27 cellular contexts compared by ENCODE assay signal in genomic region chr7:1850976-1851571, GRCh38.
DNase-seq lines count a peak whose midpoint lies in the region; ATAC-seq and TF ChIP-seq lines count a peak whose summit lies in the region.
"Had no signal": no experiment of that assay in that cellular context is flagged by ENCODE, and none has a peak within 500 bp of the region (broad histone marks: within the 10 kb centered on the region; RNA-seq: fewer than 3 reads in every experiment).

No MANE protein-coding gene starts in this region.

- no peak overlapping the region for H3K9ac ChIP-seq in endodermal cell (ENCODE audit: extremely low read depth, low read length, poor library complexity, severe bottlenecking)

- ATAC-seq in activated CD4-positive, alpha-beta T cell treated with anti-CD3 and anti-CD28 coated beads for 36 hours, result no peak
- peak in 1 of 2 donors; percentile 8 for ATAC-seq in lower lobe of right lung
- ATAC-seq: HCT116, Panc1 had no signal

- H3K4me1 ChIP-seq in endodermal cell (ENCODE audit: control insufficient read depth, insufficient read depth, low read length), result peaks cover 4% of the 10 kb centered on the region
- H3K4me1 ChIP-seq in lower lobe of right lung, result no peaks in the 10 kb centered on the region
- no peaks in the 10 kb centered on the region for H3K4me1 ChIP-seq in suprapubic skin
- no peaks in the 10 kb centered on the region for H3K4me1 ChIP-seq in uterus
- H3K4me1 ChIP-seq: heart right ventricle, prostate gland, transverse colon had no signal

- H3K27me3 ChIP-seq in endodermal cell (ENCODE audit: control insufficient read depth, insufficient read depth, low read length, poor library complexity, severe bottlenecking) (no peaks in the 10 kb centered on the region), lower lobe of right lung (ENCODE audit: low read depth) (no peaks in the 10 kb centered on the region), suprapubic skin (no peaks in the 10 kb centered on the region), uterus (no peaks in the 10 kb centered on the region)
- H3K27me3 ChIP-seq: heart right ventricle, transverse colon had no signal

- POLR2A ChIA-PET in activated CD4-positive, alpha-beta T cell treated with anti-CD3 and anti-CD28 coated beads for 36 hours (lab: Charles Lee), result no interaction called here
- POLR2A ChIA-PET in GM10248 (lab: Yijun Ruan, JAX), result no interaction called here

- H3K36me3 ChIP-seq in endodermal cell (ENCODE audit: control insufficient read depth, insufficient read depth, low read length), result no peaks in the 10 kb centered on the region
- no peaks in the 10 kb centered on the region for H3K36me3 ChIP-seq in lower lobe of right lung
- H3K36me3 ChIP-seq in suprapubic skin, result peaks cover 5% of the 10 kb centered on the region
- no peaks in the 10 kb centered on the region for H3K36me3 ChIP-seq in uterus
- H3K36me3 ChIP-seq: heart right ventricle, prostate gland, transverse colon had no signal

- H3K4me3 Mint-ChIP-seq in activated CD4-positive, alpha-beta T cell treated with anti-CD3 and anti-CD28 coated beads for 36 hours, result no peak overlapping the region
- no peak overlapping the region for H3K4me3 Mint-ChIP-seq in endodermal cell
- H3K4me3 Mint-ChIP-seq: immature natural killer cell; naive B cell; stimulated activated naive CD8-positive, alpha-beta T cell treated with anti-CD3 and anti-CD28 coated beads, Interleukin-15, Interleukin-2, amounts not matched to agents 100 ng/mL and 50 ng/mL, for 24 hours had no signal

- no peak for TF ChIP-seq EP300 in suprapubic skin (IDR thresholded peaks at IDR 0.05)

- CTCF ChIA-PET in activated CD4-positive, alpha-beta T cell treated with anti-CD3 and anti-CD28 coated beads for 36 hours (lab: Charles Lee), result interaction anchor here (0.7 kb wide), 1 partner anchor 92 kb away, joined by 3 read pairs; no protein-coding TSS in a partner anchor
- CTCF ChIA-PET in GM10248 (lab: Yijun Ruan, JAX), result interaction anchor here (1.4 kb wide), 1 partner anchor 9 kb away, joined by 3 read pairs; no protein-coding TSS in a partner anchor

- intact Hi-C loops in activated CD4-positive, alpha-beta T cell treated with anti-CD3 and anti-CD28 coated beads for 36 hours (cut with DNase I, micrococcal nuclease), result no loop called here
- intact Hi-C loops in lower lobe of right lung (cut with DNase I) (no loop called here), uterus (cut with DNase I; ENCODE audit: low total_unique reads) (no loop called here)

- H3K36me3 Mint-ChIP-seq in activated CD4-positive, alpha-beta T cell treated with anti-CD3 and anti-CD28 coated beads for 36 hours (ENCODE audit: low read depth), result peaks cover 2% of the 10 kb centered on the region
- H3K36me3 Mint-ChIP-seq in endodermal cell (ENCODE audit: low read depth), result no peaks in the 10 kb centered on the region

- peaks cover 17% of the 10 kb centered on the region for H3K4me1 Mint-ChIP-seq in activated CD4-positive, alpha-beta T cell treated with anti-CD3 and anti-CD28 coated beads for 36 hours
- peaks cover 6% of the 10 kb centered on the region for H3K4me1 Mint-ChIP-seq in endodermal cell

- WGBS in endodermal cell (ENCODE audit: insufficient coverage in 1 of 2, insufficient read length in 1 of 2), 2 experiments, result 94 to 96% methylated on average over 19 to 31 of the region's 31 CpGs
- 90% methylated on average over 19 of the region's 31 CpGs for WGBS in suprapubic skin

- H3K27me3 Mint-ChIP-seq in activated CD4-positive, alpha-beta T cell treated with anti-CD3 and anti-CD28 coated beads for 36 hours, result no peaks in the 10 kb centered on the region
- H3K27me3 Mint-ChIP-seq in endodermal cell (ENCODE audit: insufficient read depth), result no peaks in the 10 kb centered on the region
- H3K27me3 Mint-ChIP-seq: naive B cell; stimulated activated naive CD8-positive, alpha-beta T cell treated with anti-CD3 and anti-CD28 coated beads, Interleukin-15, Interleukin-2, amounts not matched to agents 100 ng/mL and 50 ng/mL, for 24 hours had no signal

- H3K9me3 Mint-ChIP-seq in activated CD4-positive, alpha-beta T cell treated with anti-CD3 and anti-CD28 coated beads for 36 hours (ENCODE audit: low read depth), result no peaks in the 10 kb centered on the region
- no peaks in the 10 kb centered on the region for H3K9me3 Mint-ChIP-seq in endodermal cell
- H3K9me3 Mint-ChIP-seq: activated T-helper 2 cell treated with anti-CD3 and anti-CD28 coated beads, Interferon-gamma antibody, Interleukin-2, Interleukin-4, amounts not matched to agents 10 μg/mL and 5 μg/mL and 100 μg/mL, durations not matched to agents 14 hours and 24 hours and 36 hours; immature natural killer cell; naive B cell; stimulated activated naive CD8-positive, alpha-beta T cell treated with anti-CD3 and anti-CD28 coated beads, Interleukin-15, Interleukin-2, amounts not matched to agents 100 ng/mL and 50 ng/mL, for 24 hours had no signal

- TF ChIP-seq CTCF in endodermal cell (conservative IDR thresholded peaks at IDR 0.05) (no peak), lower lobe of right lung (IDR thresholded peaks at IDR 0.05) (no peak), suprapubic skin (IDR thresholded peaks at IDR 0.05) (no peak), GM10248 (IDR thresholded peaks at IDR 0.05; ENCODE audit: control extremely low read depth, extremely low read depth, low read depth, missing control alignments) (no peak), uterus (IDR thresholded peaks at IDR 0.05) (no peak)

- DNase-seq in activated CD4-positive, alpha-beta T cell treated with anti-CD3 and anti-CD28 coated beads for 36 hours, result peak; percentile 2
- DNase-seq in activated CD4-positive, alpha-beta T cell treated with anti-CD3 and anti-CD28 coated beads for 48 hours, result no peak
- DNase-seq in endodermal cell (peak; percentile 42), lower lobe of right lung (peak; percentile 42), suprapubic skin (ENCODE audit: low spot score in 2 of 2) (peak; percentile 60 to 75), GM10248 (ENCODE audit: extremely low spot score) (no peak), pons (ENCODE audit: low spot score) (no peak), uterus (no peak)
- DNase-seq: activated CD4-positive, alpha-beta T cell treated with anti-CD3 and anti-CD28 coated beads for 4 hours; COR-L47; dermis blood vessel endothelial cell; DND-41; immature natural killer cell; Kasumi-1; naive B cell; NCI-H1048; NCI-H2029; stimulated activated CD4-positive, alpha-beta T cell treated with anti-CD3 and anti-CD28 coated beads, Interleukin-4, amount 100 ng/mL, for 24 hours; transverse colon had no signal

- no peak overlapping the region for H3K27ac Mint-ChIP-seq in activated CD4-positive, alpha-beta T cell treated with anti-CD3 and anti-CD28 coated beads for 36 hours
- H3K27ac Mint-ChIP-seq in endodermal cell, result no peak overlapping the region
- H3K27ac Mint-ChIP-seq: activated T-helper 2 cell treated with anti-CD3 and anti-CD28 coated beads, Interferon-gamma antibody, Interleukin-2, Interleukin-4, amounts not matched to agents 10 μg/mL and 5 μg/mL and 100 μg/mL, durations not matched to agents 14 hours and 24 hours and 36 hours; immature natural killer cell; stimulated activated naive CD8-positive, alpha-beta T cell treated with anti-CD3 and anti-CD28 coated beads, Interleukin-15, Interleukin-2, amounts not matched to agents 100 ng/mL and 50 ng/mL, for 24 hours had no signal

- H3K4me3 ChIP-seq in endodermal cell (ENCODE audit: low read length) (no peak overlapping the region), lower lobe of right lung (no peak overlapping the region), suprapubic skin (no peak overlapping the region), uterus (no peak overlapping the region)
- H3K4me3 ChIP-seq: heart right ventricle, prostate gland, smooth muscle cell, transverse colon had no signal

- no peaks in the 10 kb centered on the region for H3K9me3 ChIP-seq in endodermal cell (ENCODE audit: control insufficient read depth, low read length)
- H3K9me3 ChIP-seq in lower lobe of right lung, result no peaks in the 10 kb centered on the region
- H3K9me3 ChIP-seq in suprapubic skin, result no peaks in the 10 kb centered on the region
- H3K9me3 ChIP-seq in uterus, result no peaks in the 10 kb centered on the region
- H3K9me3 ChIP-seq: heart right ventricle, prostate gland, transverse colon had no signal

- H3K27ac ChIP-seq in endodermal cell (ENCODE audit: low read depth, low read length), result no peak overlapping the region
- H3K27ac ChIP-seq in lower lobe of right lung, result no peak overlapping the region
- no peak overlapping the region for H3K27ac ChIP-seq in suprapubic skin
- no peak overlapping the region for H3K27ac ChIP-seq in uterus
- H3K27ac ChIP-seq: 22Rv1, heart right ventricle, prostate gland, transverse colon had no signal

- TF ChIP-seq POLR2A in suprapubic skin (IDR thresholded peaks at IDR 0.05) (no peak), uterus (IDR thresholded peaks at IDR 0.05) (no peak)

Comparison
In these comparisons a context has a peak if more than half of its experiments do, and no peak if none do; other contexts are left out.
1. DNase-seq: peak in activated CD4-positive, alpha-beta T cell treated with anti-CD3 and anti-CD28 coated beads for 36 hours (single experiment), endodermal cell (single experiment), lower lobe of right lung (single experiment) and suprapubic skin (2 of 2); none in activated CD4-positive, alpha-beta T cell treated with anti-CD3 and anti-CD28 coated beads for 48 hours (single experiment), GM10248 (single experiment), pons (single experiment) and uterus (0 of 2).